Comparison of ENCODE assay signal across 8 cellular contexts in the genomic region with DNA sequence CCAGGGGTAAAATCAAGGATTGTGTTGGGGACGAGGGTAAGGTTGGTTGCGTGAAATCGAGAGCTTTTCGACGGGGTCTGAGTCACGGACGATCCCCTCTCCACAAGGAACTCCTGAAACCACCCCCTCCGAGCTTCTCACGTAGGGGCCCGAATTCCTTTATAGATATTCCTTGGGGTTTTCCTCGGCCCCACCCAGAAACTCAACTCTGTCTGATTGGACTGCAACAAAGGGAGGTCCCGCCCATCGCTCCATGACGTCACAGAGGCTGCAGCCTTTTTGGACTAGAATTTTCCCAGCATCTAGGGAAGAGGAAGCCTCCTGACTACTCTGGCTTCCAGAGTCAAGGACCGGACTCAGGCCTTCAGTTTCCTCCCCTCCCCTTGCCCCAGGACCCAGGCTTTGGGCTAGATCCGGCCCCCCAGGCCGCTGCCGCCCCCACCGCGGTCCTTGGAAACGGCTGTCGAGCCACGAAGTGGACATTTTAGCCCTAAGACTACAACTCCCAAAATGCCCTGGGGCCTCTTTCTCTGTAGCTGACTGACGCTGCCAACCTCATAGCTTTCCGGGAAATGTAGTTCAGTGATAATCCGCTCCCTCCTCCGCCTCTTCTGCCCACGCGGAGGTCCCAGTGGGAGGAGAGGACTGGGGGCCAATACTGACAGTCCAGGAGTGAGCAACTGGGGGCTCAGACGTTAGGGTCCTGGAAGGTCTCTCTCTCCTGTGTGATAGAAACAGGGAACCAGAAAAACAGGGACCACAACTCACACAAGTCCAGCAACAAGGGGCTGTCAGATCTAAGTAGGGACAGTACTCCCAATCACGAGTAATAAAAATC. TPM values are rescaled to one million over a fixed set of nuclear protein-coding genes. Genes with fewer than 3 reads are reported as not detected.
DNase-seq lines count a peak whose midpoint lies in the region; ATAC-seq and TF ChIP-seq lines count a peak whose summit lies in the region.

A gene (minus strand): TSS at position 172 of the 838 bp plus-strand sequence. CDS start 1,050 bp downstream, outside the sequence.

- peaks cover 20% of the 10 kb centered on the region for H3K27me3 Mint-ChIP-seq in activated naive CD8-positive, alpha-beta T cell treated with anti-CD3 and anti-CD28 coated beads, Interleukin-2, amount 50 U/mL, for 24 hours
- no peaks in the 10 kb centered on the region for H3K27me3 Mint-ChIP-seq in MCF 10A (ENCODE audit: insufficient read depth, unreplicated experiment)

- no peak for TF ChIP-seq CTCF in GM10248 (IDR thresholded peaks at IDR 0.05; ENCODE audit: control extremely low read depth, extremely low read depth, low read depth, missing control alignments)
- TF ChIP-seq CTCF in cardiac muscle cell (IDR thresholded peaks at IDR 0.05; ENCODE audit: low read depth, low read length): no peak
- no peak for TF ChIP-seq CTCF in uterus (IDR thresholded peaks at IDR 0.05)
- no peak for TF ChIP-seq CTCF in MCF 10A (IDR thresholded peaks at IDR 0.05; ENCODE audit: unreplicated experiment)

- H3K27me3 ChIP-seq in cardiac muscle cell: peaks cover 6% of the 10 kb centered on the region
- H3K27me3 ChIP-seq in uterus: no peaks in the 10 kb centered on the region

- CTCF ChIA-PET in GM10248 (lab: Yijun Ruan, JAX) (interaction anchor here (1.1 to 1.8 kb wide), 3 partner anchors 41 to 95 kb away, joined by 3 to 6 read pairs (median 4); no protein-coding TSS in a partner anchor), MCF 10A (lab: Yijun Ruan, JAX) (interaction anchor here (0.9 kb wide), 1 partner anchor 71 kb away, joined by 3 read pairs; no protein-coding TSS in a partner anchor)

- POLR2A ChIA-PET in GM10248 (lab: Yijun Ruan, JAX): interaction anchor here (0.6 kb wide), 2 partner anchors 41 to 381 kb away, joined by 3 to 4 read pairs; no protein-coding TSS in a partner anchor
- POLR2A ChIA-PET in MCF 10A (lab: Yijun Ruan, JAX): interaction anchor here (0.6 kb wide), 2 partner anchors 73 to 814 kb away, joined by 3 to 4 read pairs; no protein-coding TSS in a partner anchor

- H3K9me3 Mint-ChIP-seq in activated naive CD8-positive, alpha-beta T cell treated with anti-CD3 and anti-CD28 coated beads, Interleukin-2, amount 50 U/mL, for 24 hours: no peaks in the 10 kb centered on the region
- no peaks in the 10 kb centered on the region for H3K9me3 Mint-ChIP-seq in MCF 10A (ENCODE audit: unreplicated experiment)

- no peaks in the 10 kb centered on the region for H3K4me1 ChIP-seq in cardiac muscle cell (ENCODE audit: low read depth)
- no peaks in the 10 kb centered on the region for H3K4me1 ChIP-seq in uterus

- H3K36me3 ChIP-seq in cardiac muscle cell: no peaks in the 10 kb centered on the region
- no peaks in the 10 kb centered on the region for H3K36me3 ChIP-seq in uterus

- no peak for TF ChIP-seq POLR2A in uterus (IDR thresholded peaks at IDR 0.05)

- peaks cover 8% of the 10 kb centered on the region for H3K4me1 Mint-ChIP-seq in activated naive CD8-positive, alpha-beta T cell treated with anti-CD3 and anti-CD28 coated beads, Interleukin-2, amount 50 U/mL, for 24 hours
- peaks cover 8% of the 10 kb centered on the region for H3K4me1 Mint-ChIP-seq in MCF 10A (ENCODE audit: insufficient read depth, unreplicated experiment)

- DNase-seq in GM10248 (ENCODE audit: extremely low spot score) (peak; percentile 74), OCI-M1 (lab: John Stamatoyannopoulos, UW) (peak; percentile 83), cardiac muscle cell (ENCODE audit: low read depth in 1 of 2, low spot score in 1 of 2) (peak; percentile 82 to 97), occipital lobe (lab: John Stamatoyannopoulos, UW) (peak; percentile 82), uterus (peak; percentile 73 to 74), MCF 10A (ENCODE audit: unreplicated experiment) (no peak)
- DNase-seq in activated naive CD8-positive, alpha-beta T cell treated with anti-CD3 and anti-CD28 coated beads, Interleukin-2, amount 50 U/mL, for 24 hours: peak; percentile 57

- H3K36me3 Mint-ChIP-seq in activated naive CD8-positive, alpha-beta T cell treated with anti-CD3 and anti-CD28 coated beads, Interleukin-2, amount 50 U/mL, for 24 hours (ENCODE audit: low read depth): no peaks in the 10 kb centered on the region
- H3K36me3 Mint-ChIP-seq in MCF 10A (ENCODE audit: insufficient read depth, unreplicated experiment): peaks cover 10% of the 10 kb centered on the region

- intact Hi-C loops in uterus (cut with DNase I; ENCODE audit: low total_unique reads) (no loop called here), MCF 10A (cut with micrococcal nuclease) (no loop called here)

- H3K27ac Mint-ChIP-seq in activated naive CD8-positive, alpha-beta T cell treated with anti-CD3 and anti-CD28 coated beads, Interleukin-2, amount 50 U/mL, for 24 hours: no peak within 1 kb of the TSS
- no peak within 1 kb of the TSS for H3K27ac Mint-ChIP-seq in MCF 10A (ENCODE audit: low read depth, unreplicated experiment)

- H3K9me3 ChIP-seq in cardiac muscle cell (ENCODE audit: low read depth) (no peaks in the 10 kb centered on the region), uterus (no peaks in the 10 kb centered on the region)

- H3K27ac ChIP-seq in cardiac muscle cell (no peak within 1 kb of the TSS), uterus (peak within 1 kb of the TSS; percentile 54 to 60)

- H3K4me3 Mint-ChIP-seq in activated naive CD8-positive, alpha-beta T cell treated with anti-CD3 and anti-CD28 coated beads, Interleukin-2, amount 50 U/mL, for 24 hours: peak within 1 kb of the TSS; percentile 14
- no peak within 1 kb of the TSS for H3K4me3 Mint-ChIP-seq in MCF 10A (ENCODE audit: unreplicated experiment)

- BruUV-seq in MCF 10A (replicated peaks; lab: Mats Ljungman, UMichigan): no TSS peak

- peak; percentile 68 for ATAC-seq in activated naive CD8-positive, alpha-beta T cell treated with anti-CD3 and anti-CD28 coated beads, Interleukin-2, amount 50 U/mL, for 24 hours
- ATAC-seq in GM18498 (IDR thresholded peaks at IDR 0.05; ENCODE audit: unreplicated experiment): no peak

- H3K4me3 ChIP-seq in cardiac muscle cell (peak within 1 kb of the TSS; percentile 33), uterus (no peak within 1 kb of the TSS)

RNA-seq across cellular contexts. Expression of the gene that starts here (rescaled TPM):
- total RNA-seq in cardiac muscle cell (not detected in 2 replicates), occipital lobe (0.16 TPM), uterus (1 to 10 TPM in 1 of 4 donors, under 1 TPM in 1, not detected in 2; under 0.01 to 2.3 TPM), MCF 10A (2022) (3.5 and 4.2 TPM in 2 replicates)
- 0.94 TPM in 1 of 2 replicates, not detected in the other for polyA plus RNA-seq in cardiac muscle cell

Comparison
In these comparisons a context has a peak if more than half of its experiments do, and no peak if none do; other contexts are left out.
1. Peak in DNase-seq and H3K4me3 ChIP-seq in cardiac muscle cell; RNA of the gene not detected or under 1 TPM.
2. Peak in DNase-seq in occipital lobe; RNA of the gene not detected or under 1 TPM.